Comparison of ENCODE assay signal across 8 cellular contexts in the genomic region with DNA sequence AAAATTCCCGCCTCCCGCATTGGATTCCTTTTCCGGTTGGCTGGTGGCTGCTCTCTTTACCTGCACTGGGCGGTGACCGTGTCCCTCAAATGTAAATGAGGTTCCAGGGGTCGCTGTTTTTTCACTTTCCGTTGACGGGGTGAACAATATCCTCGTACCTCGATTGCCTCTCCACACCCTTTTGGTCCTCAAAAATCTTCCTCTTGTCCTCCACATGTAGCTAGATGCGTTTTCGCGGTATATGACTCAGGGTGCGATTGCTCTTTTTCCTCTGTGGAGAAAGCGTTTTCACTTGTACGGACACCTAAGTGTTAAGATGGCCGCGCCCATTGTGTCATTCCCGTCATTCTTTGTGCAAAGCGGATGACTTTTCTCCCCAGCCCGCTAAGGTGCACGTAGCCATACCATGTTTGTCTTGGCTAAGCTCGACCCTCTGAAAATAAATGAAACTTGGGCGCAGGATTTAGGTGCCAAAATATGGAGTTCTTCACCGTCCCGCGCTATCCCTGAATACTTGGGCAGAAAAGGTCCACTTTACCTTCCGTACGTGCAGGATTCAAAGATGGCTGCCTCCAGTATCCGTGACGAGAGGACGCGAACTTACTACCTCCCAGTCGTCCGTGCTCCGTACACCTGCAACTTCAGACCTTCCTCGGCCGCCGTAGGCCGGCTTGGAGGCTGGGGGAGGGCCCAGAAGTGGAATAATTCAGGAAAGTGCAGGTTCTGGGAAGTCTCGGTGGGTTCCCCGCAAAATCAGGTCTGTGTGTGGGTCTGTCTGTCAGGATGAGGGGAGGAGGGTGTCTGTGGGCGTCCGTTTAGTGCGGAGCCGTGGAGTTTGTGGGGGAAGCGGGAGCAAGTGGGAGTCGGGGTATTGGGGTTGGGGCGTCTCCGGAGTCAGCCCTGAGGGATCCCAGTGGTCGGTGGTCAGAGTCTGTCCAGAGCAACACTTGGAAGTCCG. TPM values are rescaled to one million over a fixed set of nuclear protein-coding genes. Genes with fewer than 3 reads are reported as not detected.
DNase-seq lines count a peak whose midpoint lies in the region; TF ChIP-seq lines count a peak whose summit lies in the region.

A gene (plus strand): TSS at position 689 of the 958 bp plus-strand sequence. CDS start 8,749 bp downstream, outside the sequence.

- H3K9me2 ChIP-seq in SU-DHL-6 (replicated peaks; ENCODE audit: insufficient read depth, low read length): no peaks in the 10 kb centered on the region

- H3K4me2 ChIP-seq in SU-DHL-6 (ENCODE audit: low read depth, low read length, poor library complexity, severe bottlenecking): peak within 1 kb of the TSS; percentile 25
- H3K4me2 ChIP-seq in parathyroid adenoma (ENCODE audit: low read length): peak within 1 kb of the TSS; percentile 78

- TF ChIP-seq POLR2A in tibial nerve (IDR thresholded peaks at IDR 0.05): no peak

- peak; percentile 5 for TF ChIP-seq CTCF in HFF-Myc (IDR thresholded peaks at IDR 0.05; ENCODE audit: low read depth, low read length, missing control alignments)
- no peak for TF ChIP-seq CTCF in SU-DHL-6 (IDR thresholded peaks at IDR 0.05; ENCODE audit: insufficient read depth, low read length, poor library complexity, severe bottlenecking)
- TF ChIP-seq CTCF in parathyroid adenoma (IDR thresholded peaks at IDR 0.05): peak; percentile 38
- no peak for TF ChIP-seq CTCF in tibial nerve (IDR thresholded peaks at IDR 0.05)

- H3K79me2 ChIP-seq in SU-DHL-6 (ENCODE audit: insufficient read depth, low read length) (no peaks in the 10 kb centered on the region), parathyroid adenoma (peaks cover 2% of the 10 kb centered on the region)

- H3K9me3 ChIP-seq in SU-DHL-6 (ENCODE audit: insufficient read depth, low read length): peaks cover 30% of the 10 kb centered on the region
- H3K9me3 ChIP-seq in adipocyte (ENCODE audit: control insufficient read depth, low read length): peaks cover 13% of the 10 kb centered on the region
- H3K9me3 ChIP-seq in parathyroid adenoma (ENCODE audit: control insufficient read depth, low read length): no peaks in the 10 kb centered on the region
- H3K9me3 ChIP-seq in tibial nerve: peaks cover 0 to 44% (median 6%) of the 10 kb centered on the region in 4 donors

- H3F3A ChIP-seq in SU-DHL-6 (ENCODE audit: insufficient read depth): no peaks in the 10 kb centered on the region

- peak within 1 kb of the TSS; percentile 9 for H2AFZ ChIP-seq in SU-DHL-6 (ENCODE audit: low read depth, low read length, severe bottlenecking)
- peak within 1 kb of the TSS; percentile 97 for H2AFZ ChIP-seq in parathyroid adenoma

- H3K4me1 ChIP-seq in adipocyte (ENCODE audit: control insufficient read depth, insufficient read depth, low read length): peaks cover 8% of the 10 kb centered on the region
- no peaks in the 10 kb centered on the region for H3K4me1 ChIP-seq in parathyroid adenoma
- H3K4me1 ChIP-seq in tibial nerve: peaks cover 0 to 15% (median 3%) of the 10 kb centered on the region in 4 donors

- no peak within 1 kb of the TSS for H3K27ac ChIP-seq in SU-DHL-6 (ENCODE audit: low read depth, low read length)
- H3K27ac ChIP-seq in parathyroid adenoma: peak within 1 kb of the TSS; percentile 95
- H3K27ac ChIP-seq in tibial nerve: peak within 1 kb of the TSS; percentile 74 to 86 (median 82)

- H3K9ac ChIP-seq in SU-DHL-6 (ENCODE audit: low read length): peak within 1 kb of the TSS; percentile 46
- H3K9ac ChIP-seq in adipocyte (ENCODE audit: low read length): peak within 1 kb of the TSS; percentile 93
- peak within 1 kb of the TSS; percentile 90 for H3K9ac ChIP-seq in parathyroid adenoma

- no peaks in the 10 kb centered on the region for H3K36me3 ChIP-seq in SU-DHL-6 (ENCODE audit: low read length)
- H3K36me3 ChIP-seq in adipocyte (ENCODE audit: control insufficient read depth, insufficient read depth, low read length, severe bottlenecking): peaks cover 25% of the 10 kb centered on the region
- no peaks in the 10 kb centered on the region for H3K36me3 ChIP-seq in parathyroid adenoma (ENCODE audit: control insufficient read depth, insufficient read depth, low read length)
- H3K36me3 ChIP-seq in tibial nerve: peaks cover 0 to 33% (median 17%) of the 10 kb centered on the region in 3 donors

- DNase-seq in GM03348 (ENCODE audit: low spot score) (peak; percentile 91), HFF-Myc (ENCODE audit: extremely low read depth, low read depth) (peak; percentile 80), NCI-H1092 treated with DMSO at 0.1 percent for 48 hours (lab: John Stamatoyannopoulos, UW) (peak; percentile 93), adipocyte (ENCODE audit: low read depth) (peak; percentile 88), cardiac septum (ENCODE audit: low spot score) (peak; percentile 94), tibial nerve (ENCODE audit: low spot score in 2 of 2) (peak; percentile 48 to 83)

- intact Hi-C loops in cardiac septum (cut with DNase I): loop anchor here (1.0 kb wide), 2 partner anchors 22 to 59 kb away; a partner anchor contains a TSS

- H3K27me3 ChIP-seq in SU-DHL-6 (ENCODE audit: low read length) (no peaks in the 10 kb centered on the region), adipocyte (replicated peaks; ENCODE audit: control insufficient read depth, insufficient read depth, low read length) (no peaks in the 10 kb centered on the region), parathyroid adenoma (ENCODE audit: control insufficient read depth, insufficient read depth, low read length) (no peaks in the 10 kb centered on the region), tibial nerve (no peaks in the 10 kb centered on the region)

- peak in 1 of 2 donors; percentile 74 for TF ChIP-seq EP300 in tibial nerve (IDR thresholded peaks at IDR 0.05)

- H3K4me3 ChIP-seq in HFF-Myc (replicated peaks; ENCODE audit: low read depth, low read length) (peak within 1 kb of the TSS; percentile 80), SU-DHL-6 (ENCODE audit: insufficient read depth, low read length, poor library complexity, severe bottlenecking) (peak within 1 kb of the TSS; percentile 45), adipocyte (ENCODE audit: low read length) (peak within 1 kb of the TSS; percentile 98), parathyroid adenoma (ENCODE audit: low read depth, low read length) (peak within 1 kb of the TSS; percentile 93), tibial nerve (peak within 1 kb of the TSS; percentile 45 to 88 (median 74))

- WGBS in tibial nerve, 2 donors: 0 to 1% methylated on average over 52 of the region's 52 CpGs

- no peaks in the 10 kb centered on the region for H4K20me1 ChIP-seq in SU-DHL-6 (ENCODE audit: low read depth, low read length)

RNA-seq across cellular contexts. Expression of the gene that starts here (rescaled TPM):
- 3.8 TPM for total RNA-seq in cardiac septum
- 1 to 10 TPM; 5.9 to 8.5 (median 7.5) TPM for total RNA-seq in tibial nerve

Comparison
In these comparisons a context has a peak if more than half of its experiments do, and no peak if none do; other contexts are left out.
1. H3K4me3 ChIP-seq: peak in every context shown above with its lines; median percentile 98 in adipocyte; 93 in parathyroid adenoma; 80 in HFF-Myc; 74 in tibial nerve; 45 in SU-DHL-6.
2. CTCF ChIP-seq: peak in HFF-Myc (single experiment) and parathyroid adenoma (single experiment); none in SU-DHL-6 (single experiment) and tibial nerve (0 of 5).
3. Peak in every context shown above with its lines, with median percentiles within 50 percentile points of each other: DNase-seq and H3K9ac ChIP-seq.